Comparison of ENCODE assay signal across 8 cellular contexts in the genomic region with DNA sequence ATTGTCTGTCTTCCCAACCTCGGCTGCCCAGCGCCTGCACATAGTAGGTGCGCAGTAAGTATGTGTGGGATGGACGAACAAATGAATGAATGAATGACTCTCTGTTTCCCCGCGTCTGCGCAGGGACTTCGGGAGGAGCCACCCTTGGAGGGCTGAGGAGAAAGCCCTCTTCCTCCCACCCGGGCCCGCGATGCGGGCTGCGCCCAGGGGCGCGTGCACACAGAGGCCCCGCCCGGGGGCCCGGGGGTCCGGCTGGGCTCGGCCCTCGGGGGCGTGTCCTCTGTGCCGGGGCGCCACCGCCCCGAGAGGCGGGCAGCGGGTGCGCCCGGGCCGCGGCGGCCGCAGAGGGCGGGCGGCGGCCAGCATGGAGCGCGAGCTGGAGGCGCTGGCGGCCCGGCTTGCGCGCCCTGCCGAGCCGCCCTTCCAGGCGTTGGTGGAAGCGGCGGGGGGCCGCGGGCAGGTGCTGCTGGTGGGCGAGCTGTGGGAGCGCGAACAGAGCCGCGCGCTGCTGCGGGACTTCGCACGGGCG. TPM values are rescaled to one million over a fixed set of nuclear protein-coding genes. Genes with fewer than 3 reads are reported as not detected.
DNase-seq lines count a peak whose midpoint lies in the region; TF ChIP-seq lines count a peak whose summit lies in the region.

A gene (plus strand): TSS at position 322 of the 529 bp plus-strand sequence. CDS start 43 bp downstream, at position 365.

- peaks cover 22% of the 10 kb centered on the region for H3K27me3 ChIP-seq in CD4-positive, alpha-beta memory T cell (ENCODE audit: insufficient read depth, low read length)
- H3K27me3 ChIP-seq in HUES6 (ENCODE audit: control insufficient read depth, insufficient read depth, low read length) = peaks cover 76% of the 10 kb centered on the region
- H3K27me3 ChIP-seq in colonic mucosa = no peaks in the 10 kb centered on the region
- peaks cover 22% of the 10 kb centered on the region for H3K27me3 ChIP-seq in neural cell (ENCODE audit: insufficient read depth, low read depth, low read length)

- no peak for TF ChIP-seq RAD21 in neural cell (conservative IDR thresholded peaks at IDR 0.05)

- no peak within 1 kb of the TSS for H3K27ac ChIP-seq in CD4-positive, alpha-beta memory T cell (ENCODE audit: low read depth, low read length)
- H3K27ac ChIP-seq in HUES6 (ENCODE audit: low read depth, low read length) (no peak within 1 kb of the TSS), colonic mucosa (no peak within 1 kb of the TSS), neural cell (ENCODE audit: low read length) (no peak within 1 kb of the TSS)

- peak within 1 kb of the TSS; percentile 39 for H3K4me2 ChIP-seq in neural cell (ENCODE audit: low read length)

- peak within 1 kb of the TSS; percentile 8 for H2AFZ ChIP-seq in neural cell (ENCODE audit: low read depth, low read length)

- peaks cover 38 to 52% of the 10 kb centered on the region in 2 donors for H3K27me3 Mint-ChIP-seq in CD4-positive, alpha-beta memory T cell

- H3K79me2 ChIP-seq in neural cell (replicated peaks; ENCODE audit: insufficient read depth, low read length) = no peaks in the 10 kb centered on the region

- POLR2A ChIA-PET in CD4-positive, alpha-beta memory T cell (lab: Charles Lee; ENCODE audit: partially characterized antibody) = no interaction called here

- H3K36me3 ChIP-seq in CD4-positive, alpha-beta memory T cell (ENCODE audit: insufficient read depth, low read length) = no peaks in the 10 kb centered on the region
- no peaks in the 10 kb centered on the region for H3K36me3 ChIP-seq in HUES6 (ENCODE audit: control insufficient read depth, insufficient read depth, low read length)
- H3K36me3 ChIP-seq in colonic mucosa = no peaks in the 10 kb centered on the region
- H3K36me3 ChIP-seq in neural cell (ENCODE audit: insufficient read depth, low read length) = no peaks in the 10 kb centered on the region

- H3F3A ChIP-seq in neural cell (ENCODE audit: insufficient read depth, low read length, poor library complexity, severe bottlenecking) = no peaks in the 10 kb centered on the region

- CTCF ChIA-PET in CD4-positive, alpha-beta memory T cell (lab: Charles Lee; ENCODE audit: partially characterized antibody) = no interaction called here

- H3K9me3 ChIP-seq in CD4-positive, alpha-beta memory T cell (ENCODE audit: control insufficient read depth in 1 of 2, low read length in 2 of 2) = no peaks in the 10 kb centered on the region
- H3K9me3 ChIP-seq in HUES6 (ENCODE audit: control insufficient read depth, insufficient read depth, low read depth, low read length) = no peaks in the 10 kb centered on the region
- no peaks in the 10 kb centered on the region for H3K9me3 ChIP-seq in colonic mucosa
- no peaks in the 10 kb centered on the region for H3K9me3 ChIP-seq in neural cell (ENCODE audit: low read length)

- no peak for TF ChIP-seq CTCF in colonic mucosa (IDR thresholded peaks at IDR 0.05)
- TF ChIP-seq CTCF in neural cell (IDR thresholded peaks at IDR 0.05; ENCODE audit: poor library complexity, severe bottlenecking) = no peak

- peak within 1 kb of the TSS in 7 of 8 donors; percentile 40 to 77 (median 68) for H3K4me3 Mint-ChIP-seq in CD4-positive, alpha-beta memory T cell

- intact Hi-C loops in CD4-positive, alpha-beta memory T cell (cut with micrococcal nuclease) = no loop called here
- intact Hi-C loops in colonic mucosa (cut with DNase I) = no loop called here

- H3K9me2 ChIP-seq in neural cell (ENCODE audit: insufficient read depth, low read length) = no peaks in the 10 kb centered on the region

- H3K4me1 Mint-ChIP-seq in CD4-positive, alpha-beta memory T cell = peaks cover 0 to 9% (median 2%) of the 10 kb centered on the region in 4 donors

- no peaks in the 10 kb centered on the region for H3K9me3 Mint-ChIP-seq in CD4-positive, alpha-beta memory T cell

- H4K20me1 ChIP-seq in neural cell (ENCODE audit: insufficient read depth) = no peaks in the 10 kb centered on the region

- no peaks in the 10 kb centered on the region for H3K36me3 Mint-ChIP-seq in CD4-positive, alpha-beta memory T cell

- H3K4me3 ChIP-seq in CD4-positive, alpha-beta memory T cell (ENCODE audit: low read length in 2 of 2) = no peak within 1 kb of the TSS
- H3K4me3 ChIP-seq in HUES6 (ENCODE audit: low read depth, low read length) (peak within 1 kb of the TSS; percentile 83), colonic mucosa (peak within 1 kb of the TSS; percentile 53), neural cell (ENCODE audit: low read length) (peak within 1 kb of the TSS; percentile 68)

- H3K4me1 ChIP-seq in CD4-positive, alpha-beta memory T cell (ENCODE audit: insufficient read depth, low read length) = no peaks in the 10 kb centered on the region
- H3K4me1 ChIP-seq in HUES6 (ENCODE audit: control insufficient read depth, insufficient read depth, low read length) (peaks cover 8% of the 10 kb centered on the region; the same call in 1 of the 2 replicates), colonic mucosa (peaks cover 7% of the 10 kb centered on the region)

- no peak for TF ChIP-seq EP300 in neural cell (conservative IDR thresholded peaks at IDR 0.05; ENCODE audit: poor library complexity, severe bottlenecking)

- no peak within 1 kb of the TSS for H3K9ac ChIP-seq in HUES6 (ENCODE audit: low read length)
- H3K9ac ChIP-seq in colonic mucosa (ENCODE audit: low read depth in 2 of 2, low read length in 2 of 2) = peak within 1 kb of the TSS; percentile 61 to 63
- peak within 1 kb of the TSS; percentile 55 for H3K9ac ChIP-seq in neural cell (ENCODE audit: low read length)

- no peak within 1 kb of the TSS for H3K27ac Mint-ChIP-seq in CD4-positive, alpha-beta memory T cell

- no peak for DNase-seq in CD4-positive, alpha-beta memory T cell
- no peak for DNase-seq in colonic mucosa
- no peak for DNase-seq in stimulated activated naive CD4-positive, alpha-beta T cell treated with Interleukin-2 at 50 U/mL for 16 hours (lab: John Stamatoyannopoulos, UW)
- no peak for DNase-seq in DMS79 (lab: John Stamatoyannopoulos, UW)
- no peak for DNase-seq in activated gamma-delta T cell (lab: John Stamatoyannopoulos, UW)
- no peak for DNase-seq in cortex of kidney (lab: John Stamatoyannopoulos, UW)

TF ChIP-seq in neural cell, 6 proteins besides CTCF, POLR2A, EP300 and RAD21:
- no peak for TF ChIP-seq EZH2 (IDR thresholded peaks at IDR 0.05; ENCODE audit: borderline replicate concordance, insufficient read depth, low read length, poor library complexity, severe bottlenecking)
- no peak for TF ChIP-seq POLR2AphosphoS5 (IDR thresholded peaks at IDR 0.05)
- no peak for TF ChIP-seq TAF1 (IDR thresholded peaks at IDR 0.05; ENCODE audit: low read depth)
- no peak for TF ChIP-seq MXI1 (conservative IDR thresholded peaks at IDR 0.05; ENCODE audit: poor library complexity, severe bottlenecking)
- TF ChIP-seq, protein P1, sequence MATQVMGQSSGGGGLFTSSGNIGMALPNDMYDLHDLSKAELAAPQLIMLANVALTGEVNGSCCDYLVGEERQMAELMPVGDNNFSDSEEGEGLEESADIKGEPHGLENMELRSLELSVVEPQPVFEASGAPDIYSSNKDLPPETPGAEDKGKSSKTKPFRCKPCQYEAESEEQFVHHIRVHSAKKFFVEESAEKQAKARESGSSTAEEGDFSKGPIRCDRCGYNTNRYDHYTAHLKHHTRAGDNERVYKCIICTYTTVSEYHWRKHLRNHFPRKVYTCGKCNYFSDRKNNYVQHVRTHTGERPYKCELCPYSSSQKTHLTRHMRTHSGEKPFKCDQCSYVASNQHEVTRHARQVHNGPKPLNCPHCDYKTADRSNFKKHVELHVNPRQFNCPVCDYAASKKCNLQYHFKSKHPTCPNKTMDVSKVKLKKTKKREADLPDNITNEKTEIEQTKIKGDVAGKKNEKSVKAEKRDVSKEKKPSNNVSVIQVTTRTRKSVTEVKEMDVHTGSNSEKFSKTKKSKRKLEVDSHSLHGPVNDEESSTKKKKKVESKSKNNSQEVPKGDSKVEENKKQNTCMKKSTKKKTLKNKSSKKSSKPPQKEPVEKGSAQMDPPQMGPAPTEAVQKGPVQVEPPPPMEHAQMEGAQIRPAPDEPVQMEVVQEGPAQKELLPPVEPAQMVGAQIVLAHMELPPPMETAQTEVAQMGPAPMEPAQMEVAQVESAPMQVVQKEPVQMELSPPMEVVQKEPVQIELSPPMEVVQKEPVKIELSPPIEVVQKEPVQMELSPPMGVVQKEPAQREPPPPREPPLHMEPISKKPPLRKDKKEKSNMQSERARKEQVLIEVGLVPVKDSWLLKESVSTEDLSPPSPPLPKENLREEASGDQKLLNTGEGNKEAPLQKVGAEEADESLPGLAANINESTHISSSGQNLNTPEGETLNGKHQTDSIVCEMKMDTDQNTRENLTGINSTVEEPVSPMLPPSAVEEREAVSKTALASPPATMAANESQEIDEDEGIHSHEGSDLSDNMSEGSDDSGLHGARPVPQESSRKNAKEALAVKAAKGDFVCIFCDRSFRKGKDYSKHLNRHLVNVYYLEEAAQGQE (IDR thresholded peaks at IDR 0.05; ENCODE audit: borderline replicate concordance) = no peak
- no peak for TF ChIP-seq SMC3 (conservative IDR thresholded peaks at IDR 0.05; ENCODE audit: poor library complexity)

RNA-seq across cellular contexts. Expression of the gene that starts here (rescaled TPM):
- not detected for total RNA-seq in CD4-positive, alpha-beta memory T cell
- polyA plus RNA-seq in CD4-positive, alpha-beta memory T cell = not detected
- 10 to 100 TPM; 44.5 to 82.5 TPM for total RNA-seq in colonic mucosa
- polyA plus RNA-seq in neural cell = 37.7 and 73.3 TPM in 2 replicates
- polyA minus RNA-seq in neural cell = 13.2 and 15.1 TPM in 2 replicates

Comparison
In these comparisons a context has a peak if more than half of its experiments do, and no peak if none do; other contexts are left out.
1. RNA of the gene that starts here (total RNA-seq): 44.5 to 82.5 TPM in colonic mucosa; not detected in CD4-positive, alpha-beta memory T cell; every median in the first group is over 10 times any median in the second.
2. RNA of the gene that starts here (polyA plus RNA-seq): 37.7 to 73.3 TPM in neural cell; not detected in CD4-positive, alpha-beta memory T cell; every median in the first group is over 10 times any median in the second.
3. H3K4me3 ChIP-seq: peak in HUES6 (single experiment), colonic mucosa (single experiment) and neural cell (single experiment); none in CD4-positive, alpha-beta memory T cell (0 of 2).